Comparison of ENCODE assay signal across 30 cellular contexts in genomic region chr22:23380911-23381310, GRCh38.
"Had no signal": no experiment of that assay in that cellular context is flagged by ENCODE, and none has a peak within 500 bp of the region (broad histone marks: within the 10 kb centered on the region; RNA-seq: fewer than 3 reads in every experiment).

No MANE protein-coding gene starts in this region.

- DNase-seq: activated CD4-positive, alpha-beta memory T cell treated with anti-CD3 and anti-CD28 coated beads, Interleukin-2, amount 10 ng/mL, durations not matched to agents 7 days and 5 days; activated CD4-positive, alpha-beta T cell treated with anti-CD3 and anti-CD28 coated beads, Interleukin-2, amount 10 ng/mL, durations not matched to agents 24 days and 14 days; activated gamma-delta T cell; activated naive CD8-positive, alpha-beta T cell treated with anti-CD3 and anti-CD28 coated beads, Interleukin-2, amount 10 ng/mL, durations not matched to agents 7 days and 5 days; cortex of kidney; left cardiac atrium; mammary epithelial cell; naive thymus-derived CD8-positive, alpha-beta T cell; pancreas; stimulated activated CD4-positive, alpha-beta T cell treated with anti-CD3 and anti-CD28 coated beads, Interleukin-1b, Interleukin-23, amount 100 ng/mL, for 48 hours; stimulated activated CD4-positive, alpha-beta T cell treated with anti-CD3 and anti-CD28 coated beads, Interleukin-4, amount 100 ng/mL, for 4 hours; stimulated activated CD8-positive, alpha-beta memory T cell treated with anti-CD3 and anti-CD28 coated beads, Interleukin-4, amount 100 ng/mL, for 48 hours; stimulated activated naive B cell treated with anti-CD40 and anti-IgM and Interleukin-4, amounts not matched to agents 10 μg/mL and 1 μg/mL and 100 μg/mL, for 72 hours; T-helper 17 cell; T1000; WERI-Rb-1 had no signal

- H3K36me3 Mint-ChIP-seq: activated naive CD4-positive, alpha-beta T cell treated with anti-CD3 and anti-CD28 coated beads, Interleukin-2, amount 10 ng/mL, durations not matched to agents 7 days and 5 days; activated naive CD8-positive, alpha-beta T cell treated with anti-CD3 and anti-CD28 coated beads, Interleukin-2, amount 10 ng/mL, durations not matched to agents 7 days and 5 days; brain; naive thymus-derived CD8-positive, alpha-beta T cell; stimulated activated naive B cell treated with anti-CD40 and anti-IgM and Interleukin-4, amounts not matched to agents 10 μg/mL and 1 μg/mL and 100 μg/mL, for 72 hours had no signal

- H3K4me1 ChIP-seq: pancreas, right atrium auricular region had no signal

- H3K27ac ChIP-seq: ascending aorta, cardiac muscle cell, gastroesophageal sphincter, hepatocyte, neutrophil, pancreas, right atrium auricular region, tibial nerve, WERI-Rb-1 had no signal

- H3K79me2 ChIP-seq: hepatocyte had no signal

- FAIRE-seq: endothelial cell of umbilical vein, keratinocyte, pancreas had no signal

- H3K4me2 ChIP-seq: hepatocyte, smooth muscle cell had no signal

- H3K27me3 ChIP-seq: ascending aorta, cardiac muscle cell, hepatocyte, pancreas, right atrium auricular region, tibial nerve had no signal

- H3K4me3 Mint-ChIP-seq: activated CD4-positive, alpha-beta memory T cell treated with anti-CD3 and anti-CD28 coated beads, Interleukin-2, amount 10 ng/mL, durations not matched to agents 7 days and 5 days; activated CD4-positive, alpha-beta T cell treated with anti-CD3 and anti-CD28 coated beads, Interleukin-2, amount 10 ng/mL, durations not matched to agents 24 days and 14 days; activated naive CD4-positive, alpha-beta T cell treated with anti-CD3 and anti-CD28 coated beads, Interleukin-2, amount 10 ng/mL, durations not matched to agents 7 days and 5 days; activated naive CD8-positive, alpha-beta T cell treated with anti-CD3 and anti-CD28 coated beads, Interleukin-2, amount 10 ng/mL, durations not matched to agents 7 days and 5 days; brain; naive thymus-derived CD8-positive, alpha-beta T cell; stimulated activated naive B cell treated with anti-CD40 and anti-IgM and Interleukin-4, amounts not matched to agents 10 μg/mL and 1 μg/mL and 100 μg/mL, for 72 hours; T-helper 17 cell had no signal

- H3K27me3 Mint-ChIP-seq: activated CD4-positive, alpha-beta T cell treated with anti-CD3 and anti-CD28 coated beads, Interleukin-2, amount 10 ng/mL, durations not matched to agents 24 days and 14 days had no signal

- H2AFZ ChIP-seq: hepatocyte had no signal

- H3K4me1 Mint-ChIP-seq: activated CD4-positive, alpha-beta memory T cell treated with anti-CD3 and anti-CD28 coated beads, Interleukin-2, amount 10 ng/mL, durations not matched to agents 7 days and 5 days; activated CD4-positive, alpha-beta T cell treated with anti-CD3 and anti-CD28 coated beads, Interleukin-2, amount 10 ng/mL, durations not matched to agents 24 days and 14 days; activated naive CD4-positive, alpha-beta T cell treated with anti-CD3 and anti-CD28 coated beads, Interleukin-2, amount 10 ng/mL, durations not matched to agents 7 days and 5 days; activated naive CD8-positive, alpha-beta T cell treated with anti-CD3 and anti-CD28 coated beads, Interleukin-2, amount 10 ng/mL, durations not matched to agents 7 days and 5 days; naive thymus-derived CD8-positive, alpha-beta T cell; T-helper 17 cell had no signal

- H3K27ac Mint-ChIP-seq: activated CD4-positive, alpha-beta memory T cell treated with anti-CD3 and anti-CD28 coated beads, Interleukin-2, amount 10 ng/mL, durations not matched to agents 7 days and 5 days; activated CD4-positive, alpha-beta T cell treated with anti-CD3 and anti-CD28 coated beads, Interleukin-2, amount 10 ng/mL, durations not matched to agents 24 days and 14 days; activated naive CD4-positive, alpha-beta T cell treated with anti-CD3 and anti-CD28 coated beads, Interleukin-2, amount 10 ng/mL, durations not matched to agents 7 days and 5 days; activated naive CD8-positive, alpha-beta T cell treated with anti-CD3 and anti-CD28 coated beads, Interleukin-2, amount 10 ng/mL, durations not matched to agents 7 days and 5 days; brain; stimulated activated naive B cell treated with anti-CD40 and anti-IgM and Interleukin-4, amounts not matched to agents 10 μg/mL and 1 μg/mL and 100 μg/mL, for 72 hours; T-helper 17 cell had no signal

- H3K9me3 Mint-ChIP-seq: activated CD4-positive, alpha-beta memory T cell treated with anti-CD3 and anti-CD28 coated beads, Interleukin-2, amount 10 ng/mL, durations not matched to agents 7 days and 5 days; activated CD4-positive, alpha-beta T cell treated with anti-CD3 and anti-CD28 coated beads, Interleukin-2, amount 10 ng/mL, durations not matched to agents 24 days and 14 days; activated naive CD4-positive, alpha-beta T cell treated with anti-CD3 and anti-CD28 coated beads, Interleukin-2, amount 10 ng/mL, durations not matched to agents 7 days and 5 days; activated naive CD8-positive, alpha-beta T cell treated with anti-CD3 and anti-CD28 coated beads, Interleukin-2, amount 10 ng/mL, durations not matched to agents 7 days and 5 days; brain; naive thymus-derived CD8-positive, alpha-beta T cell had no signal

- ATAC-seq: activated CD4-positive, CD25-positive, alpha-beta regulatory T cell treated with anti-CD3 and anti-CD28 coated beads, Interleukin-2, amount 50 U/mL, for 24 hours; gastroesophageal sphincter; left cardiac atrium; naive thymus-derived CD8-positive, alpha-beta T cell; pancreas; SK-N-SH treated with all-trans-retinoic acid at 6 μM for 48 hours; stimulated activated naive B cell treated with anti-CD40 and anti-IgM and Interleukin-4, amounts not matched to agents 10 μg/mL and 1 μg/mL and 100 μg/mL, for 72 hours; T-helper 17 cell had no signal

- H3K9me3 ChIP-seq: ascending aorta, gastroesophageal sphincter, neutrophil, pancreas, right atrium auricular region, tibial nerve had no signal
